In genomic region chr13:28716511-28716910, GRCh38 we compare ENCODE assay signal across 9 cellular contexts. TPM values are rescaled to one million over a fixed set of nuclear protein-coding genes. Genes with fewer than 3 reads are reported as not detected.
DNase-seq lines count a peak whose midpoint lies in the region; ATAC-seq and TF ChIP-seq lines count a peak whose summit lies in the region.
"Had no signal": no experiment of that assay in that cellular context is flagged by ENCODE, and none has a peak within 500 bp of the region (broad histone marks: within the 10 kb centered on the region; RNA-seq: fewer than 3 reads in every experiment).

No MANE protein-coding gene starts in this region.

- peak; percentile 17 for DNase-seq in AG08396 (ENCODE audit: low spot score)
- peak; percentile 31 for DNase-seq in LNCaP clone FGC (ENCODE audit: low read depth)
- peak; percentile 79 for DNase-seq in mucosa of gallbladder (ENCODE audit: low spot score)
- DNase-seq in NCI-H82 (lab: John Stamatoyannopoulos, UW), result no peak
- no peak for DNase-seq in stimulated activated CD4-positive, alpha-beta T cell treated with anti-CD3 and anti-CD28 coated beads, Interleukin-1b, Interleukin-23, amount 100 ng/mL, for 48 hours
- no peak for DNase-seq in NCI-H1092 (lab: John Stamatoyannopoulos, UW)

- H3K27ac Mint-ChIP-seq in dendritic cell treated with granulocyte-macrophage colony-stimulating factor and Interleukin-4, amounts not matched to agents 40 ng/mL and 50 ng/mL, for 4 days, result peak overlapping the region; percentile 95
- H3K27ac Mint-ChIP-seq: activated T-helper 2 cell treated with anti-CD3 and anti-CD28 coated beads, Interferon-gamma antibody, Interleukin-2, Interleukin-4, amounts not matched to agents 10 μg/mL and 5 μg/mL and 100 μg/mL, durations not matched to agents 14 hours and 24 hours and 36 hours had no signal

- no peak for ATAC-seq in HG03442 (IDR thresholded peaks at IDR 0.05; ENCODE audit: unreplicated experiment)

- no peak for TF ChIP-seq CTCF in LNCaP clone FGC (IDR thresholded peaks at IDR 0.05; ENCODE audit: control insufficient read depth, extremely low read depth, insufficient read depth)

- H3K4me3 ChIP-seq in LNCaP clone FGC (ENCODE audit: low read depth, low read length), result no peak overlapping the region

- intact Hi-C loops in dendritic cell treated with granulocyte-macrophage colony-stimulating factor and Interleukin-4, amounts not matched to agents 40 ng/mL and 50 ng/mL, for 4 days (cut with micrococcal nuclease), result loop anchor here (5.0 kb wide), 1 partner anchor 34 kb away; no protein-coding TSS in a partner anchor

- H3K4me3 Mint-ChIP-seq in dendritic cell treated with granulocyte-macrophage colony-stimulating factor and Interleukin-4, amounts not matched to agents 40 ng/mL and 50 ng/mL, for 4 days, result peak overlapping the region; percentile 94

- peaks cover 61% of the 10 kb centered on the region for H3K36me3 Mint-ChIP-seq in dendritic cell treated with granulocyte-macrophage colony-stimulating factor and Interleukin-4, amounts not matched to agents 40 ng/mL and 50 ng/mL, for 4 days (ENCODE audit: low read depth)

- peaks cover 48% of the 10 kb centered on the region for H3K4me1 Mint-ChIP-seq in dendritic cell treated with granulocyte-macrophage colony-stimulating factor and Interleukin-4, amounts not matched to agents 40 ng/mL and 50 ng/mL, for 4 days (ENCODE audit: low read depth)

- H3K9me3 Mint-ChIP-seq in dendritic cell treated with granulocyte-macrophage colony-stimulating factor and Interleukin-4, amounts not matched to agents 40 ng/mL and 50 ng/mL, for 4 days, result no peaks in the 10 kb centered on the region
- H3K9me3 Mint-ChIP-seq: activated T-helper 2 cell treated with anti-CD3 and anti-CD28 coated beads, Interferon-gamma antibody, Interleukin-2, Interleukin-4, amounts not matched to agents 10 μg/mL and 5 μg/mL and 100 μg/mL, durations not matched to agents 14 hours and 24 hours and 36 hours had no signal

- no peaks in the 10 kb centered on the region for H3K27me3 Mint-ChIP-seq in dendritic cell treated with granulocyte-macrophage colony-stimulating factor and Interleukin-4, amounts not matched to agents 40 ng/mL and 50 ng/mL, for 4 days

RNA-seq across cellular contexts. Expression of gene SLC46A3, which starts 2.3 kb away (rescaled TPM):
- 59.3 TPM for total RNA-seq in mucosa of gallbladder

RNA-seq across cellular contexts. Expression of gene POMP, which starts 57.6 kb away (rescaled TPM):
- total RNA-seq in mucosa of gallbladder, result 52.3 TPM

Comparison
In these comparisons a context has a peak if more than half of its experiments do, and no peak if none do; other contexts are left out.
1. DNase-seq: peak in AG08396 (single experiment), LNCaP clone FGC (single experiment) and mucosa of gallbladder (single experiment); none in NCI-H82 (single experiment), stimulated activated CD4-positive, alpha-beta T cell treated with anti-CD3 and anti-CD28 coated beads, Interleukin-1b, Interleukin-23, amount 100 ng/mL, for 48 hours (single experiment) and NCI-H1092 (single experiment).